Comparison of ENCODE assay signal across 25 cellular contexts in genomic region chr11:6992026-6992425, GRCh38. TPM values are rescaled to one million over a fixed set of nuclear protein-coding genes. Genes with fewer than 3 reads are reported as not detected.
A peak's percentile ranks its signal among the peaks of the same experiment; 100 is the strongest.
DNase-seq lines count a peak whose midpoint lies in the region; ATAC-seq, FAIRE-seq and TF ChIP-seq lines count a peak whose summit lies in the region.
"Had no signal": no experiment of that assay in that cellular context is flagged by ENCODE, and none has a peak within 500 bp of the region (broad histone marks: within the 10 kb centered on the region; RNA-seq: fewer than 3 reads in every experiment).

No MANE protein-coding gene starts in this region.

- TF ChIP-seq CTCF in bronchial epithelial cell (IDR thresholded peaks at IDR 0.05; ENCODE audit: insufficient read depth, low read length, severe bottlenecking) (no peak), gastroesophageal sphincter (IDR thresholded peaks at IDR 0.05) (no peak)

- H3K9me3 ChIP-seq in gastroesophageal sphincter = no peaks in the 10 kb centered on the region
- no peaks in the 10 kb centered on the region for H3K9me3 ChIP-seq in skeletal muscle satellite cell (replicated peaks; ENCODE audit: low read length)
- H3K9me3 ChIP-seq: lower lobe of right lung, upper lobe of right lung had no signal

- WGBS in gastroesophageal sphincter (ENCODE audit: low coverage in 1 of 2), 2 donors = 54 to 80% methylated on average over 2 of the region's 2 CpGs

- H3K4me3 ChIP-seq in bronchial epithelial cell (ENCODE audit: low read depth, low read length) = no peak overlapping the region
- H3K4me3 ChIP-seq in gastroesophageal sphincter = no peak overlapping the region
- H3K4me3 ChIP-seq in skeletal muscle satellite cell (ENCODE audit: low read length) = peak overlapping the region; percentile 8
- H3K4me3 ChIP-seq: cardiac muscle cell, GM12878, lower lobe of right lung, upper lobe of right lung had no signal

- no peaks in the 10 kb centered on the region for H3K36me3 ChIP-seq in bronchial epithelial cell (ENCODE audit: control insufficient read depth, insufficient read depth, low read length)
- H3K36me3 ChIP-seq in gastroesophageal sphincter = no peaks in the 10 kb centered on the region
- H3K36me3 ChIP-seq in skeletal muscle satellite cell (ENCODE audit: insufficient read depth, low read length) = no peaks in the 10 kb centered on the region
- H3K36me3 ChIP-seq: cardiac muscle cell, lower lobe of right lung, upper lobe of right lung had no signal

- no peak for TF ChIP-seq POLR2A in gastroesophageal sphincter (IDR thresholded peaks at IDR 0.05)

- H3K4me1 ChIP-seq in gastroesophageal sphincter = peaks cover 0 to 12% (median 3%) of the 10 kb centered on the region in 3 donors
- peaks cover 35% of the 10 kb centered on the region for H3K4me1 ChIP-seq in skeletal muscle satellite cell (ENCODE audit: control insufficient read depth, insufficient read depth, low read length)
- H3K4me1 ChIP-seq: lower lobe of right lung, upper lobe of right lung had no signal

- no peak for TF ChIP-seq EP300 in gastroesophageal sphincter (IDR thresholded peaks at IDR 0.05)

- peak overlapping the region; percentile 43 for H3K9ac ChIP-seq in skeletal muscle satellite cell (ENCODE audit: low read depth, low read length)

- ATAC-seq in gastroesophageal sphincter = peak; percentile 61
- no peak for ATAC-seq in HG02938 (IDR thresholded peaks at IDR 0.05; ENCODE audit: unreplicated experiment)
- no peak for ATAC-seq in GM21737 (IDR thresholded peaks at IDR 0.05; ENCODE audit: unreplicated experiment)
- ATAC-seq in HG03175 (IDR thresholded peaks at IDR 0.05; ENCODE audit: unreplicated experiment) = no peak
- ATAC-seq: GM12878, upper lobe of right lung had no signal

- FAIRE-seq in bronchial epithelial cell (lab: Jason Lieb, UNC) = no peak
- FAIRE-seq: G401.6, GM12878, TTC549 had no signal

- H3K4me2 ChIP-seq in skeletal muscle satellite cell (ENCODE audit: low read length) = peak overlapping the region; percentile 63

- H3K27me3 ChIP-seq in bronchial epithelial cell (ENCODE audit: control insufficient read depth, insufficient read depth, low read length) = no peaks in the 10 kb centered on the region
- H3K27me3 ChIP-seq in gastroesophageal sphincter = no peaks in the 10 kb centered on the region
- H3K27me3 ChIP-seq in skeletal muscle satellite cell (ENCODE audit: control insufficient read depth, insufficient read depth, low read length) = no peaks in the 10 kb centered on the region
- H3K27me3 ChIP-seq: cardiac muscle cell, upper lobe of right lung had no signal

- peak overlapping the region in 2 of 4 donors; percentile 7 to 35 for H3K27ac ChIP-seq in gastroesophageal sphincter
- H3K27ac ChIP-seq: cardiac muscle cell, HL-60, lower lobe of right lung, upper lobe of right lung had no signal

- peak; percentile 77 for DNase-seq in EH (ENCODE audit: low read depth)
- peak; percentile 22 for DNase-seq in bronchial epithelial cell (ENCODE audit: low read depth)
- no peak for DNase-seq in T-helper 2 cell
- DNase-seq: activated CD4-positive, alpha-beta T cell treated with anti-CD3 and anti-CD28 coated beads, Interleukin-2, amount 10 ng/mL, durations not matched to agents 7 days and 5 days; activated naive CD4-positive, alpha-beta T cell treated with anti-CD3 and anti-CD28 coated beads for 36 hours; AML-193; effector CD8-positive, alpha-beta T cell; lower lobe of right lung; NCI-H1930; NCI-H446; RPMI8226; stimulated activated naive CD4-positive, alpha-beta T cell treated with Interleukin-2 at 50 U/mL for 16 hours; upper lobe of right lung had no signal

RNA-seq across cellular contexts. Expression of gene ZNF214, which starts 28.1 kb away (rescaled TPM):
- 2.6 and 3.2 TPM in 2 replicates for total RNA-seq in bronchial epithelial cell
- total RNA-seq in gastroesophageal sphincter = 1 to 10 TPM; 2.1 to 4.0 (median 3.5) TPM
- 0.76 and 2.0 TPM in 2 replicates for total RNA-seq in skeletal muscle satellite cell (2012; rRNA removed)
- total RNA-seq: activated CD4-positive, alpha-beta T cell treated with anti-CD3 and anti-CD28 coated beads, Interleukin-2, amount 10 ng/mL, durations not matched to agents 7 days and 5 days; activated naive CD4-positive, alpha-beta T cell treated with anti-CD3 and anti-CD28 coated beads for 36 hours had no signal

RNA-seq across cellular contexts. Expression of gene NLRP14, which starts 28.3 kb away (rescaled TPM):
- under 0.01 and 0.13 TPM in 2 replicates for total RNA-seq in bronchial epithelial cell
- not detected for total RNA-seq in gastroesophageal sphincter
- under 0.01 TPM in 2 replicates for total RNA-seq in skeletal muscle satellite cell (2012; rRNA removed)
- total RNA-seq: activated naive CD4-positive, alpha-beta T cell treated with anti-CD3 and anti-CD28 coated beads for 36 hours; glomerular endothelial cell; lower lobe of right lung; myocyte; upper lobe of right lung had no signal

Comparison
In these comparisons a context has a peak if more than half of its experiments do, and no peak if none do; other contexts are left out.
1. DNase-seq: peak in EH (single experiment) and bronchial epithelial cell (single experiment); none in T-helper 2 cell (0 of 5).